In the genomic region with DNA sequence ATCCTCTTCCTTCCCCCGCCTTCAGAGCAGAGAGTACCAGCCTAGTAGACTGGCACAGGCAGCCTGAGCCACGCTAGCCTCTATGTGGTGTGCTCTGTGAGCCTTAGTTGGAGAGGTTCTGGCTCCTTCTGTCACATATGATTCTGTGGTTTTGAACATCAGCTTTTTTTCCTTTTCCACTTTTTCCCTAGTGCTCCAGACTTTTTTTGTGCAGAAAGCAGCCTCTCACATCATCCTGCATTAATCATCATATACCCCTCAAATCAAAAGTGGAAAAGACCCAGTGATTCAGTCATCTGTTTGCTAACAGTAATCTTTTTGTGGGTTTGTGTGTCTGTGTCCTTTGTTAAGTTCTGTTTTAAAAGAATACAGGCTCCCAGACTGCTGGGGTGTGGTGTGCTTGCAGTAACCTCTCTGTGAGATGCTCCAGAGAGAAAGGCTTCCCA, we compare ENCODE assay signal across 16 cellular contexts.
DNase-seq lines count a peak whose midpoint lies in the region; ATAC-seq and TF ChIP-seq lines count a peak whose summit lies in the region.
"Had no signal": no experiment of that assay in that cellular context is flagged by ENCODE, and none has a peak within 500 bp of the region (broad histone marks: within the 10 kb centered on the region; RNA-seq: fewer than 3 reads in every experiment).

No MANE protein-coding gene starts in this region.

- TF ChIP-seq CTCF in HFF-Myc (IDR thresholded peaks at IDR 0.05; ENCODE audit: low read depth, low read length, missing control alignments) = no peak
- TF ChIP-seq CTCF in WI38 (IDR thresholded peaks at IDR 0.05; ENCODE audit: low read depth, low read length) = no peak
- TF ChIP-seq CTCF in foreskin fibroblast (IDR thresholded peaks at IDR 0.05; ENCODE audit: low read depth, low read length) = no peak

- no peak for ATAC-seq in activated naive CD8-positive, alpha-beta T cell treated with anti-CD3 and anti-CD28 coated beads, Interleukin-2, amount 50 U/mL, for 24 hours
- ATAC-seq: activated T-helper 17 cell treated with anti-CD3 and anti-CD28 coated beads, Interleukin-2, amount 50 U/mL, for 72 hours; naive thymus-derived CD8-positive, alpha-beta T cell had no signal

- H3K9me3 Mint-ChIP-seq in activated naive CD8-positive, alpha-beta T cell treated with anti-CD3 and anti-CD28 coated beads, Interleukin-2, amount 50 U/mL, for 24 hours = peaks cover 3% of the 10 kb centered on the region
- H3K9me3 Mint-ChIP-seq: activated T-helper 17 cell treated with anti-CD3 and anti-CD28 coated beads, Interleukin-2, amount 50 U/mL, for 72 hours had no signal

- peak; percentile 50 for DNase-seq in HFF-Myc (ENCODE audit: extremely low read depth, low read depth)
- DNase-seq in foreskin fibroblast = peak; percentile 83 to 88
- peak; percentile 81 for DNase-seq in stromal cell of bone marrow (ENCODE audit: low read depth)
- DNase-seq in islet precursor cell = no peak
- DNase-seq in activated naive CD8-positive, alpha-beta T cell treated with anti-CD3 and anti-CD28 coated beads, Interleukin-2, amount 50 U/mL, for 24 hours = no peak
- no peak for DNase-seq in activated CD8-positive, alpha-beta memory T cell treated with anti-CD3 and anti-CD28 coated beads, Interleukin-2, amount 50 U/mL, for 48 hours
- DNase-seq: activated CD4-positive, alpha-beta T cell treated with anti-CD3 and anti-CD28 coated beads for 48 hours; DMS79 treated with DMSO at 0.1 percent for 48 hours; H9; naive thymus-derived CD8-positive, alpha-beta T cell; NCI-H1417 treated with DMSO at 0.1 percent for 48 hours; NCI-H526 had no signal

- no peak overlapping the region for H3K27ac Mint-ChIP-seq in activated naive CD8-positive, alpha-beta T cell treated with anti-CD3 and anti-CD28 coated beads, Interleukin-2, amount 50 U/mL, for 24 hours
- H3K27ac Mint-ChIP-seq: activated T-helper 17 cell treated with anti-CD3 and anti-CD28 coated beads, Interleukin-2, amount 50 U/mL, for 72 hours; H9; naive thymus-derived CD8-positive, alpha-beta T cell had no signal

- H3K4me3 Mint-ChIP-seq in activated naive CD8-positive, alpha-beta T cell treated with anti-CD3 and anti-CD28 coated beads, Interleukin-2, amount 50 U/mL, for 24 hours = no peak overlapping the region
- H3K4me3 Mint-ChIP-seq: activated T-helper 17 cell treated with anti-CD3 and anti-CD28 coated beads, Interleukin-2, amount 50 U/mL, for 72 hours; H9; naive thymus-derived CD8-positive, alpha-beta T cell had no signal

- no peaks in the 10 kb centered on the region for H3K36me3 Mint-ChIP-seq in activated naive CD8-positive, alpha-beta T cell treated with anti-CD3 and anti-CD28 coated beads, Interleukin-2, amount 50 U/mL, for 24 hours (ENCODE audit: low read depth)
- H3K36me3 Mint-ChIP-seq: naive thymus-derived CD8-positive, alpha-beta T cell had no signal

- H3K27me3 Mint-ChIP-seq in activated naive CD8-positive, alpha-beta T cell treated with anti-CD3 and anti-CD28 coated beads, Interleukin-2, amount 50 U/mL, for 24 hours = peaks cover 4% of the 10 kb centered on the region

- no peaks in the 10 kb centered on the region for H3K4me1 Mint-ChIP-seq in activated naive CD8-positive, alpha-beta T cell treated with anti-CD3 and anti-CD28 coated beads, Interleukin-2, amount 50 U/mL, for 24 hours
- H3K4me1 Mint-ChIP-seq: activated T-helper 17 cell treated with anti-CD3 and anti-CD28 coated beads, Interleukin-2, amount 50 U/mL, for 72 hours; H9; naive thymus-derived CD8-positive, alpha-beta T cell had no signal

- H3K4me3 ChIP-seq in HFF-Myc (replicated peaks; ENCODE audit: low read depth, low read length) (peak overlapping the region; percentile 5; the same call in 1 of the 2 replicates), WI38 (ENCODE audit: low read depth, low read length) (peak overlapping the region; percentile 20), foreskin fibroblast (ENCODE audit: low read depth in 1 of 2, low read length in 2 of 2) (peak overlapping the region in 1 of 2 donors; percentile 5)
- H3K4me3 ChIP-seq: cardiac muscle cell, SK-N-MC had no signal

Comparison
In these comparisons a context has a peak if more than half of its experiments do, and no peak if none do; other contexts are left out.
1. DNase-seq: peak in HFF-Myc (single experiment), foreskin fibroblast (2 of 2) and stromal cell of bone marrow (single experiment); none in islet precursor cell (single experiment), activated naive CD8-positive, alpha-beta T cell treated with anti-CD3 and anti-CD28 coated beads, Interleukin-2, amount 50 U/mL, for 24 hours (single experiment) and activated CD8-positive, alpha-beta memory T cell treated with anti-CD3 and anti-CD28 coated beads, Interleukin-2, amount 50 U/mL, for 48 hours (single experiment).